16 cellular contexts compared by ENCODE assay signal in genomic region chr11:45225961-45226871, GRCh38. TPM values are rescaled to one million over a fixed set of nuclear protein-coding genes. Genes with fewer than 3 reads are reported as not detected.
DNase-seq lines count a peak whose midpoint lies in the region; ATAC-seq and TF ChIP-seq lines count a peak whose summit lies in the region.
"Had no signal": no experiment of that assay in that cellular context is flagged by ENCODE, and none has a peak within 500 bp of the region (broad histone marks: within the 10 kb centered on the region; RNA-seq: fewer than 3 reads in every experiment).

No MANE protein-coding gene starts in this region.

- H2AK5ac ChIP-seq in IMR-90 (ENCODE audit: low read depth, low read length): no peak overlapping the region

- no peak for TF ChIP-seq RAD21 in IMR-90 (IDR thresholded peaks at IDR 0.05; ENCODE audit: low read length)

- 95% methylated on average over 25 of the region's 39 CpGs; no CpG with 5 or more reads in 1 of the 2 experiments for WGBS in IMR-90 (ENCODE audit: extremely low coverage in 2 of 2, insufficient read length in 1 of 2), 2 experiments
- 97% methylated on average over 39 of the region's 39 CpGs for WGBS in sigmoid colon, 2 donors
- 97% methylated on average over 39 of the region's 39 CpGs for WGBS in aorta, 2 donors

- H3K9me3 ChIP-seq in IMR-90 (ENCODE audit: control insufficient read depth, insufficient read depth, low read length): no peaks in the 10 kb centered on the region
- no peaks in the 10 kb centered on the region for H3K9me3 ChIP-seq in sigmoid colon
- H3K9me3 ChIP-seq in aorta (ENCODE audit: control insufficient read depth, low read length): no peaks in the 10 kb centered on the region
- H3K9me3 ChIP-seq: BE2C, Caco-2, HAP-1 had no signal

- no peak overlapping the region for H2BK20ac ChIP-seq in IMR-90 (ENCODE audit: low read depth, low read length)

- no peak overlapping the region for H3K27ac Mint-ChIP-seq in endothelial cell (ENCODE audit: unreplicated experiment)
- H3K27ac Mint-ChIP-seq in activated T-helper 1 cell treated with anti-CD3 and anti-CD28 coated beads, Interleukin-12 subunit alpha, Interleukin-12 subunit beta, Interleukin-2, Interleukin-4 antibody, amounts not matched to agents 30 ng/mL and 10 ng/mL and 1 ng/mL, durations not matched to agents 14 hours and 24 hours and 36 hours: no peak overlapping the region
- H3K27ac Mint-ChIP-seq: CD4-positive, alpha-beta T cell had no signal

- BruUV-seq in IMR-90 (replicated peaks; lab: Mats Ljungman, UMichigan): no TSS peak

- no peak overlapping the region for H2BK120ac ChIP-seq in IMR-90 (ENCODE audit: low read depth, low read length)

- POLR2A ChIA-PET in IMR-90 (lab: Charles Lee; ENCODE audit: unreplicated experiment): no interaction called here

- H4K91ac ChIP-seq in IMR-90 (ENCODE audit: insufficient read depth, low read depth, low read length): no peak overlapping the region

- H3K4me3 Mint-ChIP-seq in endothelial cell (ENCODE audit: unreplicated experiment): peak overlapping the region; percentile 59
- no peak overlapping the region for H3K4me3 Mint-ChIP-seq in activated T-helper 1 cell treated with anti-CD3 and anti-CD28 coated beads, Interleukin-12 subunit alpha, Interleukin-12 subunit beta, Interleukin-2, Interleukin-4 antibody, amounts not matched to agents 30 ng/mL and 10 ng/mL and 1 ng/mL, durations not matched to agents 14 hours and 24 hours and 36 hours
- H3K4me3 Mint-ChIP-seq: CD4-positive, alpha-beta T cell had no signal

- H4K5ac ChIP-seq in IMR-90 (ENCODE audit: low read depth, low read length): no peak overlapping the region

- no peak for TF ChIP-seq EP300 in sigmoid colon (IDR thresholded peaks at IDR 0.05)

- no peak overlapping the region for H2AK9ac ChIP-seq in IMR-90 (replicated peaks; ENCODE audit: low read depth, low read length, poor library complexity)

- H2BK5ac ChIP-seq in IMR-90 (ENCODE audit: low read depth, low read length, poor library complexity, severe bottlenecking): no peak overlapping the region

- no peaks in the 10 kb centered on the region for H4K20me1 ChIP-seq in IMR-90 (ENCODE audit: insufficient read depth, low read length)

- TF ChIP-seq POLR2A in IMR-90 (IDR thresholded peaks at IDR 0.05; ENCODE audit: low read depth, low read length): no peak
- no peak for TF ChIP-seq POLR2A in sigmoid colon (IDR thresholded peaks at IDR 0.05)

- CTCF ChIA-PET in IMR-90 (lab: Yijun Ruan, JAX): no interaction called here

- H3K27me3 ChIP-seq in IMR-90 (ENCODE audit: control insufficient read depth, insufficient read depth, low read length): no peaks in the 10 kb centered on the region
- no peaks in the 10 kb centered on the region for H3K27me3 ChIP-seq in sigmoid colon
- H3K27me3 ChIP-seq in aorta (ENCODE audit: control insufficient read depth in 1 of 2, insufficient read depth in 2 of 2, low read length in 1 of 2): no peaks in the 10 kb centered on the region
- H3K27me3 ChIP-seq: BE2C had no signal

- H3K4me1 ChIP-seq in IMR-90 (ENCODE audit: control insufficient read depth, insufficient read depth, low read length): no peaks in the 10 kb centered on the region
- H3K4me1 ChIP-seq in sigmoid colon: no peaks in the 10 kb centered on the region
- H3K4me1 ChIP-seq in aorta (ENCODE audit: control insufficient read depth in 1 of 2, insufficient read depth in 2 of 2, low read length in 2 of 2): no peaks in the 10 kb centered on the region
- H3K4me1 ChIP-seq: BE2C, Caco-2, HAP-1 had no signal

- no peak overlapping the region for H3K27ac ChIP-seq in IMR-90 (ENCODE audit: insufficient read depth, low read length)
- no peak overlapping the region for H3K27ac ChIP-seq in sigmoid colon
- no peak overlapping the region for H3K27ac ChIP-seq in aorta (ENCODE audit: low read depth in 1 of 2, low read length in 2 of 2)
- H3K27ac ChIP-seq: GM23248 had no signal

- DNase-seq in IMR-90: no peak
- no peak for DNase-seq in endothelial cell (ENCODE audit: low spot score)
- DNase-seq in sigmoid colon: peak; percentile 64
- DNase-seq in aorta: no peak
- no peak for DNase-seq in activated T-helper 1 cell treated with anti-CD3 and anti-CD28 coated beads, Interleukin-12 subunit alpha, Interleukin-12 subunit beta, Interleukin-2, Interleukin-4 antibody, amounts not matched to agents 30 ng/mL and 10 ng/mL and 1 ng/mL, durations not matched to agents 14 hours and 24 hours and 36 hours (ENCODE audit: low spot score)
- DNase-seq: ACHN; BE2C; C1 segment of cervical spinal cord; Caco-2; CD4-positive, alpha-beta T cell; GDM1; GM23248 had no signal

- no peaks in the 10 kb centered on the region for H3K9me3 Mint-ChIP-seq in endothelial cell (ENCODE audit: unreplicated experiment)
- no peaks in the 10 kb centered on the region for H3K9me3 Mint-ChIP-seq in activated T-helper 1 cell treated with anti-CD3 and anti-CD28 coated beads, Interleukin-12 subunit alpha, Interleukin-12 subunit beta, Interleukin-2, Interleukin-4 antibody, amounts not matched to agents 30 ng/mL and 10 ng/mL and 1 ng/mL, durations not matched to agents 14 hours and 24 hours and 36 hours
- H3K9me3 Mint-ChIP-seq: CD4-positive, alpha-beta T cell had no signal

- H3K4me2 ChIP-seq in IMR-90 (ENCODE audit: low read depth, low read length): no peak overlapping the region

- intact Hi-C loops in IMR-90 (cut with micrococcal nuclease): no loop called here
- intact Hi-C loops in sigmoid colon (cut with DNase I): no loop called here
- intact Hi-C loops in aorta (cut with DNase I): no loop called here
- intact Hi-C loops in activated T-helper 1 cell treated with anti-CD3 and anti-CD28 coated beads, Interleukin-12 subunit alpha, Interleukin-12 subunit beta, Interleukin-2, Interleukin-4 antibody, amounts not matched to agents 30 ng/mL and 10 ng/mL and 1 ng/mL, durations not matched to agents 14 hours and 24 hours and 36 hours (cut with micrococcal nuclease): no loop called here

- in situ Hi-C loops in IMR-90 (cut with MboI; ENCODE audit: low sequenced_read_pairs): no loop called here

- no peak overlapping the region for H3K18ac ChIP-seq in IMR-90 (ENCODE audit: low read depth, low read length)

- no peak for ATAC-seq in IMR-90 (ENCODE audit: low read depth)
- peak; percentile 27 for ATAC-seq in aorta (ENCODE audit: low FRiP score)
- ATAC-seq in HG03095 (IDR thresholded peaks at IDR 0.05; ENCODE audit: unreplicated experiment): no peak
- no peak for ATAC-seq in HG02623 (IDR thresholded peaks at IDR 0.05; ENCODE audit: unreplicated experiment)
- ATAC-seq: K562 had no signal

- H3K4me1 Mint-ChIP-seq in endothelial cell (ENCODE audit: unreplicated experiment): peaks cover 3% of the 10 kb centered on the region
- no peaks in the 10 kb centered on the region for H3K4me1 Mint-ChIP-seq in activated T-helper 1 cell treated with anti-CD3 and anti-CD28 coated beads, Interleukin-12 subunit alpha, Interleukin-12 subunit beta, Interleukin-2, Interleukin-4 antibody, amounts not matched to agents 30 ng/mL and 10 ng/mL and 1 ng/mL, durations not matched to agents 14 hours and 24 hours and 36 hours (ENCODE audit: low read depth)

- H3K9ac ChIP-seq in IMR-90 (ENCODE audit: low read depth, low read length): no peak overlapping the region
- H3K9ac ChIP-seq: GM23248 had no signal

- peaks cover 13% of the 10 kb centered on the region for H3K27me3 Mint-ChIP-seq in endothelial cell (ENCODE audit: unreplicated experiment)
- H3K27me3 Mint-ChIP-seq in activated T-helper 1 cell treated with anti-CD3 and anti-CD28 coated beads, Interleukin-12 subunit alpha, Interleukin-12 subunit beta, Interleukin-2, Interleukin-4 antibody, amounts not matched to agents 30 ng/mL and 10 ng/mL and 1 ng/mL, durations not matched to agents 14 hours and 24 hours and 36 hours (ENCODE audit: insufficient read depth): no peaks in the 10 kb centered on the region
- H3K27me3 Mint-ChIP-seq: CD4-positive, alpha-beta T cell had no signal

- H3K36me3 ChIP-seq in IMR-90 (ENCODE audit: control insufficient read depth, insufficient read depth, low read length) (peaks cover 11% of the 10 kb centered on the region), sigmoid colon (peaks cover 6 to 40% (median 17%) of the 10 kb centered on the region in 4 donors), aorta (ENCODE audit: control insufficient read depth in 1 of 2, insufficient read depth in 2 of 2, low read length in 1 of 2) (peaks cover 3 to 7% of the 10 kb centered on the region in 2 donors)
- H3K36me3 ChIP-seq: BE2C, HAP-1 had no signal

- H3K36me3 Mint-ChIP-seq in endothelial cell (ENCODE audit: low read depth, unreplicated experiment): peaks cover 28% of the 10 kb centered on the region
- no peaks in the 10 kb centered on the region for H3K36me3 Mint-ChIP-seq in activated T-helper 1 cell treated with anti-CD3 and anti-CD28 coated beads, Interleukin-12 subunit alpha, Interleukin-12 subunit beta, Interleukin-2, Interleukin-4 antibody, amounts not matched to agents 30 ng/mL and 10 ng/mL and 1 ng/mL, durations not matched to agents 14 hours and 24 hours and 36 hours (ENCODE audit: low read depth)

- no peak for TF ChIP-seq CTCF in IMR-90 (conservative IDR thresholded peaks at IDR 0.05; ENCODE audit: low read depth, low read length)
- TF ChIP-seq CTCF in endothelial cell (IDR thresholded peaks at IDR 0.05; ENCODE audit: unreplicated experiment): no peak
- TF ChIP-seq CTCF in sigmoid colon (IDR thresholded peaks at IDR 0.05): no peak

- H3K4ac ChIP-seq in IMR-90 (ENCODE audit: low read depth, low read length): no peak overlapping the region

- H3K23ac ChIP-seq in IMR-90 (ENCODE audit: low read depth, low read length): no peak overlapping the region

- no peaks in the 10 kb centered on the region for H3K79me1 ChIP-seq in IMR-90 (ENCODE audit: low read depth in 1 of 2, low read length in 2 of 2)

- H3K9me1 ChIP-seq in IMR-90 (ENCODE audit: insufficient read depth, low read length): no peaks in the 10 kb centered on the region

- no peak overlapping the region for H3K56ac ChIP-seq in IMR-90 (ENCODE audit: extremely low read depth, insufficient read depth, low read length)

- no peak overlapping the region for H3K14ac ChIP-seq in IMR-90 (replicated peaks; ENCODE audit: low read depth, low read length)

- H3K4me3 ChIP-seq in IMR-90 (ENCODE audit: insufficient read depth, low read depth, low read length) (no peak overlapping the region), sigmoid colon (no peak overlapping the region), aorta (ENCODE audit: low read length in 2 of 2) (no peak overlapping the region)
- H3K4me3 ChIP-seq: GM23248, HAP-1, K562 had no signal

- H2BK15ac ChIP-seq in IMR-90 (ENCODE audit: low read depth, low read length): no peak overlapping the region

- H2AFZ ChIP-seq in IMR-90 (replicated peaks; ENCODE audit: low read length, poor library complexity): no peak overlapping the region
- H2AFZ ChIP-seq: GM23248 had no signal

- H4K8ac ChIP-seq in IMR-90 (ENCODE audit: low read depth in 2 of 2, low read length in 2 of 2): no peak overlapping the region

- dilution Hi-C loops in IMR-90 (cut with HindIII; ENCODE audit: low sequenced_read_pairs, unreplicated experiment): no loop called here

RNA-seq across cellular contexts. Expression of gene SYT13, which starts 59.9 kb away (rescaled TPM):
- total RNA-seq in IMR-90 (2012; rRNA removed): not detected in 2 replicates
- polyA plus RNA-seq in IMR-90 (2012; rRNA removed): not detected in 2 replicates
- not detected in 2 replicates for polyA plus RNA-seq in IMR-90 (2012; cell fraction: cytosol; rRNA removed)
- polyA plus RNA-seq in IMR-90 (2012; cell fraction: nucleus; rRNA removed; ENCODE audit: low replicate concordance): not detected in 2 replicates
- total RNA-seq in endothelial cell (ENCODE audit: unreplicated experiment): 1.4 TPM
- 1 to 10 TPM; 2.0 to 5.4 (median 4.1) TPM for total RNA-seq in sigmoid colon
- polyA plus RNA-seq in sigmoid colon: 1 to 10 TPM; 2.4 to 8.1 (median 3.2) TPM
- total RNA-seq in aorta: under 1 TPM in 1 of 2 donors, not detected in 1; 0.36 TPM
- polyA plus RNA-seq in aorta: 1 to 10 TPM in 1 of 2 donors, under 1 TPM in 1; 0.08 to 2.0 TPM
- total RNA-seq in activated T-helper 1 cell treated with anti-CD3 and anti-CD28 coated beads, Interleukin-12 subunit alpha, Interleukin-12 subunit beta, Interleukin-2, Interleukin-4 antibody, amounts not matched to agents 30 ng/mL and 10 ng/mL and 1 ng/mL, durations not matched to agents 14 hours and 24 hours and 36 hours: not detected in 2 replicates
- total RNA-seq: CD4-positive, alpha-beta T cell; GM23248 had no signal
- polyA plus RNA-seq: GM23248 had no signal
